Comparison of ENCODE assay signal across 1 cellular context in genomic region chr12:42887657-42888056, GRCh38.
TF ChIP-seq lines count a peak whose summit lies in the region.

No MANE protein-coding gene starts in this region.

TF ChIP-seq in IMR-90, 13 proteins besides CTCF, POLR2A, EP300 and RAD21 (continued from another document):
- no peak for TF ChIP-seq USF2 (IDR thresholded peaks at IDR 0.05; ENCODE audit: low read depth, low read length)
TF ChIP-seq in IMR-90: peak in this region for 0.
